ENCODE assay signal across 19 cellular contexts in genomic region chr12:104942075-104942474, GRCh38.
"Had no signal": no experiment of that assay in that cellular context is flagged by ENCODE, and none has a peak within 500 bp of the region (broad histone marks: within the 10 kb centered on the region; RNA-seq: fewer than 3 reads in every experiment).

No MANE protein-coding gene starts in this region.

- H3K9me3 ChIP-seq: breast epithelium had no signal

- H3K27ac ChIP-seq: breast epithelium had no signal

- H3K36me3 ChIP-seq: breast epithelium had no signal

- DNase-seq: activated CD4-positive, alpha-beta T cell treated with anti-CD3 and anti-CD28 coated beads for 48 hours; activated CD4-positive, alpha-beta T cell treated with anti-CD3 and anti-CD28 coated beads, Interleukin-2, amount 50 U/mL, for 4 hours; activated CD4-positive, CD25-positive, alpha-beta regulatory T cell treated with anti-CD3 and anti-CD28 coated beads, Interleukin-2, amount 50 U/mL, for 72 hours; activated CD8-positive, alpha-beta memory T cell treated with anti-CD3 and anti-CD28 coated beads, Interleukin-2, amount 50 U/mL, for 48 hours; activated CD8-positive, alpha-beta T cell treated with anti-CD3 and anti-CD28 coated beads, Interleukin-2, amount 10 ng/mL, durations not matched to agents 7 days and 5 days; activated T-cell treated with anti-CD3 and anti-CD28 coated beads, Interleukin-2, amount 50 U/mL, for 1 hour; aorta; caudate nucleus; Karpas-422; NCI-H1092; NCI-H1417; NCI-H1930; NCI-H446; NCI-H524; SHP77 treated with DMSO at 0.1 percent for 48 hours; T-helper 17 cell; T-helper 9 cell had no signal

- H3K27me3 ChIP-seq: breast epithelium had no signal

- ATAC-seq: activated CD8-positive, alpha-beta T cell treated with anti-CD3 and anti-CD28 coated beads, Interleukin-2, amount 10 ng/mL, durations not matched to agents 7 days and 5 days; T-helper 17 cell; WTC11 had no signal

- H3K4me3 ChIP-seq: breast epithelium had no signal

- H3K4me1 ChIP-seq: breast epithelium had no signal
